ENCODE assay signal across 19 cellular contexts in the genomic region with DNA sequence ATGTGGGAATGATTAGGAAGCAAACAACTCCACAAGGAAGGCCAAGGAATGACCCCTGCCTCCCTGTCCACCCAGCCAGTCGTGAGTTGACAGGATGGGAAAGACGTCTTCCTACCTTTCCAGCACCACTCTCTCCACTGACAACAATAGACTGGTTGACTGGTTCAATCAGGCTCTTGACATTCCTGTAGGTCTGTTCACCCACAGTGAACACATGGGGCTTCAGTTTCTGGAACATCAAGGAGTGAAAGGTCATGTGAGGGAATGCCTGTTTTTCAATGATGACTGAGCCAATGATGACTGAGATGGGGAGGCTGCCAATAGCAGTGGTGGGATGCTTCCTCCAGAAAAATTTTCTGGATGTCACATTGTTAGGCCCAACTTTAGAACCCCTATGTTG. TPM values are rescaled to one million over a fixed set of nuclear protein-coding genes. Genes with fewer than 3 reads are reported as not detected.
A peak's percentile ranks its signal among the peaks of the same experiment; 100 is the strongest.
DNase-seq lines count a peak whose midpoint lies in the region; ATAC-seq and TF ChIP-seq lines count a peak whose summit lies in the region.
"Had no signal": no experiment of that assay in that cellular context is flagged by ENCODE, and none has a peak within 500 bp of the region (broad histone marks: within the 10 kb centered on the region; RNA-seq: fewer than 3 reads in every experiment).

No MANE protein-coding gene starts in this region.

- H3K4me1 Mint-ChIP-seq in activated T-cell treated with anti-CD3 and anti-CD28 coated beads, Interleukin-2, amount 50 U/mL, for 72 hours (ENCODE audit: low read depth) = peaks cover 34% of the 10 kb centered on the region
- peaks cover 17% of the 10 kb centered on the region for H3K4me1 Mint-ChIP-seq in activated T-cell treated with anti-CD3 and anti-CD28 coated beads, Interleukin-2, amount 50 U/mL, for 4 hours (ENCODE audit: low read depth)
- peaks cover 0 to 15% (median 8%) of the 10 kb centered on the region in 4 donors for H3K4me1 Mint-ChIP-seq in naive thymus-derived CD8-positive, alpha-beta T cell

- no peaks in the 10 kb centered on the region for H3K27me3 ChIP-seq in osteoblast (ENCODE audit: insufficient read depth, low read length)
- H3K27me3 ChIP-seq: colonic mucosa, left lung, SJSA1 had no signal

- POLR2A ChIA-PET in naive thymus-derived CD8-positive, alpha-beta T cell (lab: Charles Lee) = interaction anchor here (0.6 to 2.1 kb wide), 3 partner anchors 10 to 37 kb away, joined by 3 to 12 read pairs (median 4); a partner anchor contains a TSS

- H3K4me2 ChIP-seq in osteoblast (ENCODE audit: insufficient read depth, low read length) = no peak overlapping the region

- H3K27me3 Mint-ChIP-seq in activated T-cell treated with anti-CD3 and anti-CD28 coated beads, Interleukin-2, amount 50 U/mL, for 72 hours (ENCODE audit: low read depth) = no peaks in the 10 kb centered on the region
- H3K27me3 Mint-ChIP-seq in activated T-cell treated with anti-CD3 and anti-CD28 coated beads, Interleukin-2, amount 50 U/mL, for 4 hours (ENCODE audit: low read depth) = no peaks in the 10 kb centered on the region
- no peaks in the 10 kb centered on the region for H3K27me3 Mint-ChIP-seq in naive thymus-derived CD8-positive, alpha-beta T cell
- H3K27me3 Mint-ChIP-seq: T-helper 17 cell had no signal

- H3K27ac Mint-ChIP-seq in activated T-cell treated with anti-CD3 and anti-CD28 coated beads, Interleukin-2, amount 50 U/mL, for 72 hours = peak overlapping the region; percentile 84
- peak overlapping the region in 2 of 10 donors; percentile 22 to 67 for H3K27ac Mint-ChIP-seq in naive thymus-derived CD8-positive, alpha-beta T cell
- H3K27ac Mint-ChIP-seq: T-helper 17 cell had no signal

- peaks cover 11% of the 10 kb centered on the region for H3K4me1 ChIP-seq in osteoblast (ENCODE audit: insufficient read depth, low read length)
- H3K4me1 ChIP-seq: colonic mucosa had no signal

- no peaks in the 10 kb centered on the region for H3K9me3 ChIP-seq in osteoblast (ENCODE audit: low read depth, low read length)
- H3K9me3 ChIP-seq: colonic mucosa, HAP-1, left lung, SJSA1 had no signal

- H2AFZ ChIP-seq in osteoblast (ENCODE audit: low read length) = no peak overlapping the region

- TF ChIP-seq CTCF in choroid plexus epithelial cell (conservative IDR thresholded peaks at IDR 0.05; ENCODE audit: low read depth, low read length) (no peak), osteoblast (IDR thresholded peaks at IDR 0.05; ENCODE audit: extremely low read depth, low read depth, low read length) (no peak)

- no peak overlapping the region for H3K4me3 Mint-ChIP-seq in activated T-cell treated with anti-CD3 and anti-CD28 coated beads, Interleukin-2, amount 50 U/mL, for 72 hours
- H3K4me3 Mint-ChIP-seq in activated T-cell treated with anti-CD3 and anti-CD28 coated beads, Interleukin-2, amount 50 U/mL, for 4 hours = no peak overlapping the region
- H3K4me3 Mint-ChIP-seq in naive thymus-derived CD8-positive, alpha-beta T cell = no peak overlapping the region
- H3K4me3 Mint-ChIP-seq: T-helper 17 cell had no signal

- peaks cover 8% of the 10 kb centered on the region for H3K79me2 ChIP-seq in osteoblast (ENCODE audit: insufficient read depth, low read length)

- no peak overlapping the region for H3K4me3 ChIP-seq in choroid plexus epithelial cell (ENCODE audit: low read depth, low read length)
- H3K4me3 ChIP-seq in osteoblast (ENCODE audit: insufficient read depth, low read length) = no peak overlapping the region
- H3K4me3 ChIP-seq: colonic mucosa, GM12878, HAP-1, left lung, SJSA1 had no signal

- H4K20me1 ChIP-seq in osteoblast (ENCODE audit: insufficient read depth, low read length) = no peaks in the 10 kb centered on the region

- H3K36me3 ChIP-seq in osteoblast (ENCODE audit: insufficient read depth, low read length) = peaks cover 44% of the 10 kb centered on the region
- H3K36me3 ChIP-seq: colonic mucosa had no signal

- H3K27ac ChIP-seq in osteoblast (ENCODE audit: low read depth, low read length) = peak overlapping the region; percentile 0
- H3K27ac ChIP-seq: C4-2B, colonic mucosa, left lung, SJSA1 had no signal

- no peak for DNase-seq in activated T-cell treated with anti-CD3 and anti-CD28 coated beads, Interleukin-2, amount 50 U/mL, for 72 hours
- DNase-seq in activated T-cell treated with anti-CD3 and anti-CD28 coated beads, Interleukin-2, amount 50 U/mL, for 4 hours = no peak
- peak; percentile 23 for DNase-seq in LHCN-M2 (ENCODE audit: low read depth)
- peak; percentile 34 for DNase-seq in choroid plexus epithelial cell (ENCODE audit: low read depth)
- DNase-seq in osteoblast (ENCODE audit: insufficient read length, low spot score, missing footprints) = no peak
- DNase-seq in NCI-H82 (lab: John Stamatoyannopoulos, UW) = no peak
- DNase-seq in naive thymus-derived CD8-positive, alpha-beta T cell = no peak
- DNase-seq: colonic mucosa, GDM1, left lung, NCI-H146, NCI-H2171, T-helper 17 cell had no signal

- ATAC-seq in activated T-cell treated with anti-CD3 and anti-CD28 coated beads, Interleukin-2, amount 50 U/mL, for 72 hours (replicated peaks in 1 of 2) = no peak
- no peak for ATAC-seq in activated T-cell treated with anti-CD3 and anti-CD28 coated beads, Interleukin-2, amount 50 U/mL, for 4 hours
- ATAC-seq in GM21619 (IDR thresholded peaks at IDR 0.05; ENCODE audit: unreplicated experiment) = no peak
- no peak for ATAC-seq in naive thymus-derived CD8-positive, alpha-beta T cell
- ATAC-seq: GM12878, HepG2, left lung, T-helper 17 cell had no signal

- peaks cover 0 to 1% of the 10 kb centered on the region in 2 donors for H3K9me3 Mint-ChIP-seq in activated T-cell treated with anti-CD3 and anti-CD28 coated beads, Interleukin-2, amount 50 U/mL, for 72 hours
- H3K9me3 Mint-ChIP-seq in activated T-cell treated with anti-CD3 and anti-CD28 coated beads, Interleukin-2, amount 50 U/mL, for 4 hours = no peaks in the 10 kb centered on the region
- no peaks in the 10 kb centered on the region for H3K9me3 Mint-ChIP-seq in naive thymus-derived CD8-positive, alpha-beta T cell

- peaks cover 8 to 38% of the 10 kb centered on the region in 2 donors for H3K36me3 Mint-ChIP-seq in activated T-cell treated with anti-CD3 and anti-CD28 coated beads, Interleukin-2, amount 50 U/mL, for 72 hours (ENCODE audit: insufficient read depth in 2 of 2)
- H3K36me3 Mint-ChIP-seq in activated T-cell treated with anti-CD3 and anti-CD28 coated beads, Interleukin-2, amount 50 U/mL, for 4 hours (ENCODE audit: insufficient read depth) = peaks cover 44% of the 10 kb centered on the region
- H3K36me3 Mint-ChIP-seq in naive thymus-derived CD8-positive, alpha-beta T cell = peaks cover 5 to 69% (median 34%) of the 10 kb centered on the region in 3 donors

RNA-seq across cellular contexts. Expression of a gene that starts 9.6 kb away (rescaled TPM):
- 100 to 1,000 TPM; 101 to 118 TPM for total RNA-seq in activated T-cell treated with anti-CD3 and anti-CD28 coated beads, Interleukin-2, amount 50 U/mL, for 72 hours
- 100 to 1,000 TPM; 138 to 153 (median 151) TPM for total RNA-seq in activated T-cell treated with anti-CD3 and anti-CD28 coated beads, Interleukin-2, amount 50 U/mL, for 4 hours
- total RNA-seq in LHCN-M2 (2014; rRNA removed) (63.0 and 66.8 TPM in 2 replicates), osteoblast (47.7 and 51.4 TPM in 2 replicates)
- polyA plus RNA-seq in LHCN-M2 (2012) = 23.2 TPM
- 10 to 100 TPM; 73.1 to 74.2 TPM for total RNA-seq in naive thymus-derived CD8-positive, alpha-beta T cell
- 1 to 10 TPM; 2.3 to 4.6 (median 4.6) TPM for polyA plus RNA-seq in naive thymus-derived CD8-positive, alpha-beta T cell

RNA-seq across cellular contexts. Expression of a gene that starts 9.7 kb away (rescaled TPM):
- 1 to 10 TPM; 6.3 to 7.4 TPM for total RNA-seq in activated T-cell treated with anti-CD3 and anti-CD28 coated beads, Interleukin-2, amount 50 U/mL, for 72 hours
- total RNA-seq in activated T-cell treated with anti-CD3 and anti-CD28 coated beads, Interleukin-2, amount 50 U/mL, for 4 hours = 10 to 100 TPM; 34.7 to 45.9 (median 38.0) TPM
- total RNA-seq in LHCN-M2 (2014; rRNA removed) (11.1 and 12.5 TPM in 2 replicates), osteoblast (8.3 and 9.0 TPM in 2 replicates)
- 6.0 TPM for polyA plus RNA-seq in LHCN-M2 (2012)
- 10 to 100 TPM in 1 of 2 experiments, 1 to 10 TPM in 1; 9.5 to 11.4 TPM for total RNA-seq in naive thymus-derived CD8-positive, alpha-beta T cell
- 10 to 100 TPM; 10.2 to 14.9 (median 11.2) TPM for polyA plus RNA-seq in naive thymus-derived CD8-positive, alpha-beta T cell

RNA-seq across cellular contexts. Expression of a gene that starts 19.6 kb away (rescaled TPM):
- total RNA-seq in activated T-cell treated with anti-CD3 and anti-CD28 coated beads, Interleukin-2, amount 50 U/mL, for 72 hours = 100 to 1,000 TPM; 156 to 173 TPM
- 10 to 100 TPM; 49.7 to 59.0 (median 51.5) TPM for total RNA-seq in activated T-cell treated with anti-CD3 and anti-CD28 coated beads, Interleukin-2, amount 50 U/mL, for 4 hours
- total RNA-seq in LHCN-M2 (2014; rRNA removed) (44.2 and 60.1 TPM in 2 replicates), osteoblast (61.9 and 67.2 TPM in 2 replicates)
- 29.5 TPM for polyA plus RNA-seq in LHCN-M2 (2012)
- 100 to 1,000 TPM; 160 to 164 TPM for total RNA-seq in naive thymus-derived CD8-positive, alpha-beta T cell
- 100 to 1,000 TPM in 1 of 3 donors, 10 to 100 TPM in 2; 69.1 to 104 (median 76.2) TPM for polyA plus RNA-seq in naive thymus-derived CD8-positive, alpha-beta T cell

RNA-seq across cellular contexts. Expression of a gene that starts 38.6 kb away (rescaled TPM):
- total RNA-seq in activated T-cell treated with anti-CD3 and anti-CD28 coated beads, Interleukin-2, amount 50 U/mL, for 72 hours = 10 to 100 TPM; 49.5 to 54.9 TPM
- 10 to 100 TPM; 46.7 to 59.0 (median 50.8) TPM for total RNA-seq in activated T-cell treated with anti-CD3 and anti-CD28 coated beads, Interleukin-2, amount 50 U/mL, for 4 hours
- 42.8 and 51.3 TPM in 2 replicates for total RNA-seq in LHCN-M2 (2014; rRNA removed)
- polyA plus RNA-seq in LHCN-M2 (2012) = 50.3 TPM
- 27.7 and 29.3 TPM in 2 replicates for total RNA-seq in osteoblast
- 10 to 100 TPM; 70.0 to 71.6 TPM for total RNA-seq in naive thymus-derived CD8-positive, alpha-beta T cell
- 10 to 100 TPM; 89.1 to 98.8 (median 91.2) TPM for polyA plus RNA-seq in naive thymus-derived CD8-positive, alpha-beta T cell

Comparison
In these comparisons a context has a peak if more than half of its experiments do, and no peak if none do; other contexts are left out.
1. DNase-seq: peak in LHCN-M2 (single experiment) and choroid plexus epithelial cell (single experiment); none in activated T-cell treated with anti-CD3 and anti-CD28 coated beads, Interleukin-2, amount 50 U/mL, for 72 hours (0 of 2), activated T-cell treated with anti-CD3 and anti-CD28 coated beads, Interleukin-2, amount 50 U/mL, for 4 hours (single experiment), osteoblast (single experiment), NCI-H82 (single experiment) and naive thymus-derived CD8-positive, alpha-beta T cell (0 of 10).